22 cellular contexts compared by ENCODE assay signal in genomic region chr9:117722108-117722761, GRCh38.
"Had no signal": no experiment of that assay in that cellular context is flagged by ENCODE, and none has a peak within 500 bp of the region (broad histone marks: within the 10 kb centered on the region; RNA-seq: fewer than 3 reads in every experiment).

No MANE protein-coding gene starts in this region.

- ATAC-seq: activated naive CD8-positive, alpha-beta T cell treated with anti-CD3 and anti-CD28 coated beads, Interleukin-2, amount 50 U/mL, for 24 hours; left lobe of liver; naive thymus-derived CD4-positive, alpha-beta T cell; pancreas; right lobe of liver; stimulated activated memory B cell treated with anti-CD40 and anti-IgM and Interleukin-4, amounts not matched to agents 10 μg/mL and 1 μg/mL and 100 μg/mL, for 72 hours had no signal

- H3K27me3 ChIP-seq: pancreas, right lobe of liver, upper lobe of left lung had no signal

- H3K27ac ChIP-seq: pancreas, right lobe of liver, thoracic aorta, VCaP had no signal

- FAIRE-seq: endometrium, kidney, pancreas had no signal

- H3K9me3 ChIP-seq: pancreas, right lobe of liver, thoracic aorta, upper lobe of left lung had no signal

- H3K4me3 ChIP-seq: coronary artery, pancreas, right lobe of liver, thoracic aorta, upper lobe of left lung had no signal

- DNase-seq: activated CD4-positive, alpha-beta T cell treated with anti-CD3 and anti-CD28 coated beads, Interleukin-2, amount 50 U/mL, for 1 hour; activated CD4-positive, CD25-positive, alpha-beta regulatory T cell treated with anti-CD3 and anti-CD28 coated beads, Interleukin-2, amount 50 U/mL, for 72 hours; activated CD8-positive, alpha-beta memory T cell treated with anti-CD3 and anti-CD28 coated beads, Interleukin-2, amount 50 U/mL, for 48 hours; activated effector memory CD4-positive, alpha-beta T cell treated with Interleukin-2 at 50 U/mL for 16 hours; activated naive CD4-positive, alpha-beta T cell treated with anti-CD3 and anti-CD28 coated beads, Interleukin-2, amount 10 ng/mL, durations not matched to agents 7 days and 5 days; activated naive CD8-positive, alpha-beta T cell treated with anti-CD3 and anti-CD28 coated beads, Interleukin-2, amount 50 U/mL, for 24 hours; activated T-cell treated with anti-CD3 and anti-CD28 coated beads, Interleukin-2, amount 50 U/mL, for 48 hours; anterior cingulate cortex; erythroblast; foreskin melanocyte; kidney; naive thymus-derived CD4-positive, alpha-beta T cell; pancreas; right lobe of liver; stimulated activated CD4-positive, alpha-beta T cell treated with anti-CD3 and anti-CD28 coated beads, Interleukin-4, amount 100 ng/mL, for 4 hours; upper lobe of left lung had no signal

- H3K36me3 ChIP-seq: pancreas, right lobe of liver, thoracic aorta, upper lobe of left lung had no signal
